ENCODE assay signal across 1 cellular context in genomic region chr17:28758411-28759121, GRCh38.
TF ChIP-seq lines count a peak whose summit lies in the region.

No MANE protein-coding gene starts in this region.

TF ChIP-seq in H1, 55 proteins besides CTCF, POLR2A, EP300 and RAD21:
- TF ChIP-seq CHD1 (IDR thresholded peaks at IDR 0.05; ENCODE audit: low read depth, low read length) (no peak), HDAC2 (IDR thresholded peaks at IDR 0.05; ENCODE audit: borderline replicate concordance in 1 of 2, low read depth in 2 of 2, low read length in 2 of 2) (no peak), RXRA (IDR thresholded peaks at IDR 0.05; ENCODE audit: insufficient read depth, low read depth, low read length) (no peak), KDM1A (IDR thresholded peaks at IDR 0.05; ENCODE audit: borderline replicate concordance, low read length) (no peak), SP4 (IDR thresholded peaks at IDR 0.05; ENCODE audit: low read length) (no peak), RBBP5 (IDR thresholded peaks at IDR 0.05; ENCODE audit: borderline replicate concordance, low read depth, low read length) (no peak), BACH1 (IDR thresholded peaks at IDR 0.05; ENCODE audit: low read length) (no peak), HDAC6 (IDR thresholded peaks at IDR 0.05; ENCODE audit: low read depth, low read length) (no peak)
